8 cellular contexts compared by ENCODE assay signal in genomic region chrX:42714981-42715688, GRCh38.
A peak's percentile ranks its signal among the peaks of the same experiment; 100 is the strongest.
DNase-seq lines count a peak whose midpoint lies in the region; ATAC-seq and TF ChIP-seq lines count a peak whose summit lies in the region.

No MANE protein-coding gene starts in this region.

- H3K4me1 Mint-ChIP-seq in activated CD4-positive, alpha-beta T cell treated with anti-CD3 and anti-CD28 coated beads, Interleukin-2, amount 10 ng/mL, durations not matched to agents 24 days and 14 days: no peaks in the 10 kb centered on the region
- no peaks in the 10 kb centered on the region for H3K4me1 Mint-ChIP-seq in effector memory CD8-positive, alpha-beta T cell (ENCODE audit: low read depth in 2 of 2)
- H3K4me1 Mint-ChIP-seq in HFFc6 (ENCODE audit: low read depth): no peaks in the 10 kb centered on the region

- no peaks in the 10 kb centered on the region for H3K9me3 ChIP-seq in stomach
- peaks cover 0 to under 1% (median 0%) of the 10 kb centered on the region in 8 donors for H3K9me3 ChIP-seq in spleen

- ATAC-seq in GM18511 (IDR thresholded peaks at IDR 0.05; ENCODE audit: unreplicated experiment): peak; percentile 68
- ATAC-seq in effector memory CD8-positive, alpha-beta T cell (replicated peaks): peak; percentile 36

- peak overlapping the region in 1 of 5 donors; percentile 42 for H3K27ac ChIP-seq in stomach
- no peak overlapping the region for H3K27ac ChIP-seq in spleen

- H3K9me3 Mint-ChIP-seq in activated CD4-positive, alpha-beta T cell treated with anti-CD3 and anti-CD28 coated beads, Interleukin-2, amount 10 ng/mL, durations not matched to agents 24 days and 14 days: no peaks in the 10 kb centered on the region
- no peaks in the 10 kb centered on the region for H3K9me3 Mint-ChIP-seq in effector memory CD8-positive, alpha-beta T cell
- H3K9me3 Mint-ChIP-seq in HFFc6: peaks cover 7% of the 10 kb centered on the region; the same call in 1 of the 2 replicates

- no peak overlapping the region for H3K4me3 ChIP-seq in stomach
- no peak overlapping the region for H3K4me3 ChIP-seq in spleen

- H3K27ac Mint-ChIP-seq in activated CD4-positive, alpha-beta T cell treated with anti-CD3 and anti-CD28 coated beads, Interleukin-2, amount 10 ng/mL, durations not matched to agents 24 days and 14 days: no peak overlapping the region
- H3K27ac Mint-ChIP-seq in effector memory CD8-positive, alpha-beta T cell: no peak overlapping the region
- H3K27ac Mint-ChIP-seq in HFFc6: no peak overlapping the region

- peaks cover 0 to 6% (median 0%) of the 10 kb centered on the region in 4 donors for H3K4me1 ChIP-seq in stomach
- H3K4me1 ChIP-seq in spleen: no peaks in the 10 kb centered on the region

- TF ChIP-seq POLR2A in stomach (IDR thresholded peaks at IDR 0.05): no peak
- no peak for TF ChIP-seq POLR2A in spleen (IDR thresholded peaks at IDR 0.05)

- no peak overlapping the region for H3K4me3 Mint-ChIP-seq in activated CD4-positive, alpha-beta T cell treated with anti-CD3 and anti-CD28 coated beads, Interleukin-2, amount 10 ng/mL, durations not matched to agents 24 days and 14 days
- H3K4me3 Mint-ChIP-seq in effector memory CD8-positive, alpha-beta T cell: peak overlapping the region in 1 of 2 donors; percentile 19
- H3K4me3 Mint-ChIP-seq in HFFc6: no peak overlapping the region

- H3K27me3 ChIP-seq in stomach (peaks cover 0 to 4% (median 0%) of the 10 kb centered on the region in 3 donors), spleen (replicated peaks in 1 of 7) (no peaks in the 10 kb centered on the region)

- H3K36me3 Mint-ChIP-seq in activated CD4-positive, alpha-beta T cell treated with anti-CD3 and anti-CD28 coated beads, Interleukin-2, amount 10 ng/mL, durations not matched to agents 24 days and 14 days (ENCODE audit: low read depth): no peaks in the 10 kb centered on the region
- no peaks in the 10 kb centered on the region for H3K36me3 Mint-ChIP-seq in effector memory CD8-positive, alpha-beta T cell (ENCODE audit: insufficient read depth)
- no peaks in the 10 kb centered on the region; the same call in 1 of the 2 replicates for H3K36me3 Mint-ChIP-seq in HFFc6 (ENCODE audit: low read depth)

- no peak for TF ChIP-seq EP300 in stomach (IDR thresholded peaks at IDR 0.05)

- peak in 3 of 7 experiments; percentile 22 to 42 (median 39) for TF ChIP-seq CTCF in stomach (IDR thresholded peaks at IDR 0.05)
- TF ChIP-seq CTCF in HFFc6 (IDR thresholded peaks at IDR 0.05): no peak
- peak in 5 of 11 experiments; percentile 16 to 41 (median 36) for TF ChIP-seq CTCF in spleen (IDR thresholded peaks at IDR 0.05 in 8 of 11, conservative IDR thresholded peaks at IDR 0.05 in 3 of 11)

- H3K27me3 Mint-ChIP-seq in activated CD4-positive, alpha-beta T cell treated with anti-CD3 and anti-CD28 coated beads, Interleukin-2, amount 10 ng/mL, durations not matched to agents 24 days and 14 days: no peaks in the 10 kb centered on the region
- no peaks in the 10 kb centered on the region for H3K27me3 Mint-ChIP-seq in effector memory CD8-positive, alpha-beta T cell
- H3K27me3 Mint-ChIP-seq in HFFc6 (ENCODE audit: insufficient read depth): no peaks in the 10 kb centered on the region

- peak; percentile 49 for DNase-seq in LoVo (ENCODE audit: low spot score)
- peak; percentile 69 for DNase-seq in activated CD4-positive, alpha-beta T cell treated with anti-CD3 and anti-CD28 coated beads, Interleukin-2, amount 10 ng/mL, durations not matched to agents 24 days and 14 days
- DNase-seq in effector memory CD8-positive, alpha-beta T cell: no peak
- DNase-seq in mucosa of gallbladder (ENCODE audit: low spot score): peak; percentile 24
- DNase-seq in stomach: peak; percentile 79
- no peak for DNase-seq in HFFc6
- no peak for DNase-seq in spleen

- H3K36me3 ChIP-seq in stomach (no peaks in the 10 kb centered on the region), spleen (no peaks in the 10 kb centered on the region)

- intact Hi-C loops in activated CD4-positive, alpha-beta T cell treated with anti-CD3 and anti-CD28 coated beads, Interleukin-2, amount 10 ng/mL, durations not matched to agents 24 days and 14 days (cut with micrococcal nuclease): no loop called here
- intact Hi-C loops in stomach (cut with DNase I; ENCODE audit: low total_unique reads) (no loop called here), spleen (cut with DNase I; ENCODE audit: low total_unique reads) (no loop called here)

- WGBS in stomach, 5 donors: 20 to 43% (median 28%) methylated on average over 6 to 10 of the region's 10 CpGs
- WGBS in spleen, 5 donors: 37 to 53% (median 50%) methylated on average over 10 of the region's 10 CpGs

Comparison
In these comparisons a context has a peak if more than half of its experiments do, and no peak if none do; other contexts are left out.
1. DNase-seq: peak in LoVo (single experiment), activated CD4-positive, alpha-beta T cell treated with anti-CD3 and anti-CD28 coated beads, Interleukin-2, amount 10 ng/mL, durations not matched to agents 24 days and 14 days (single experiment), mucosa of gallbladder (single experiment) and stomach (single experiment); none in effector memory CD8-positive, alpha-beta T cell (0 of 3), HFFc6 (single experiment) and spleen (single experiment).